Comparison of ENCODE assay signal across 35 cellular contexts in the genomic region with DNA sequence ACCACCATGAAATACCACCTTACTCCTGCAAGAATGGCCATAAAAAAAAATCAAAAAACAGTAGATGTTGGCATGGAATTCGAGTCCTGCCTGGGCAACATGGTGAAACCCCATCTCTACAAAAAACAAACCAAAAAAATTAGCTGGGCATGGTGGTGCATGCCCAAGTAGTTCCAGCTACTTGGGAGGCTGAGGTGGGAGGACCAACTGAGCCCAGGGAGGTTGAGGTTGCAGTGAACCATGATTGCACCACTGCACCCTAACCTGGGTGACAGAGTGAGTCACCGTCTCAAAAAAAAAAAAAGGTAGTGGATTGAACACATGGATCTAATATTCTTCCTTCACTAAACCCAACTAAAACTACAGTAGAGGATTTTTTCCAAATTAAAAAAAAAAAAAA.
"Had no signal": no experiment of that assay in that cellular context is flagged by ENCODE, and none has a peak within 500 bp of the region (broad histone marks: within the 10 kb centered on the region; RNA-seq: fewer than 3 reads in every experiment).

No MANE protein-coding gene starts in this region.

- DNase-seq: activated CD4-positive, alpha-beta memory T cell treated with anti-CD3 and anti-CD28 coated beads for 36 hours; activated CD4-positive, alpha-beta T cell treated with anti-CD3 and anti-CD28 coated beads for 1 hour; activated CD4-positive, alpha-beta T cell treated with anti-CD3 and anti-CD28 coated beads for 36 hours; activated CD4-positive, alpha-beta T cell treated with anti-CD3 and anti-CD28 coated beads for 48 hours; activated CD4-positive, alpha-beta T cell treated with anti-CD3 and anti-CD28 coated beads, Interleukin-2, amount 10 ng/mL, durations not matched to agents 7 days and 5 days; activated CD4-positive, CD25-positive, alpha-beta regulatory T cell; activated CD8-positive, alpha-beta memory T cell treated with anti-CD3 and anti-CD28 coated beads, Interleukin-2, amount 50 U/mL, for 4 hours; activated CD8-positive, alpha-beta T cell treated with anti-CD3 and anti-CD28 coated beads for 36 hours; activated effector memory CD4-positive, alpha-beta T cell treated with anti-CD3 and anti-CD28 coated beads, Interleukin-2, amount 50 U/mL, for 16 hours; activated gamma-delta T cell treated with Interleukin-2 at 50 U/mL for 16 hours; activated naive CD4-positive, alpha-beta T cell; activated naive CD4-positive, alpha-beta T cell treated with anti-CD3 and anti-CD28 coated beads, Interleukin-2, amount 10 ng/mL, durations not matched to agents 7 days and 5 days; activated naive CD8-positive, alpha-beta T cell treated with anti-CD3 and anti-CD28 coated beads for 36 hours; activated T-cell treated with anti-CD3 and anti-CD28 coated beads for 4 hours; activated T-cell treated with anti-CD3 and anti-CD28 coated beads, Interleukin-2, amount 50 U/mL, for 1 hour; activated T-cell treated with anti-CD3 and anti-CD28 coated beads, Interleukin-2, amount 50 U/mL, for 4 hours; activated T-cell treated with anti-CD3 and anti-CD28 coated beads, Interleukin-2, amount 50 U/mL, for 72 hours; adrenal gland; amniotic stem cell; aorta; body of pancreas; brain microvascular endothelial cell; central memory CD4-positive, alpha-beta T cell; T-helper 1 cell; T-helper 2 cell; T-helper 9 cell; WERI-Rb-1 had no signal

- H3K9me3 ChIP-seq: adrenal gland, body of pancreas, breast epithelium had no signal

- H3K27ac Mint-ChIP-seq: activated CD4-positive, alpha-beta memory T cell treated with anti-CD3 and anti-CD28 coated beads for 36 hours; activated CD4-positive, alpha-beta T cell treated with anti-CD3 and anti-CD28 coated beads for 36 hours; activated CD4-positive, alpha-beta T cell treated with anti-CD3 and anti-CD28 coated beads, Interleukin-2, amount 10 ng/mL, durations not matched to agents 7 days and 5 days; activated CD8-positive, alpha-beta T cell treated with anti-CD3 and anti-CD28 coated beads for 36 hours; activated naive CD4-positive, alpha-beta T cell treated with anti-CD3 and anti-CD28 coated beads, Interleukin-2, amount 10 ng/mL, durations not matched to agents 7 days and 5 days; activated naive CD4-positive, alpha-beta T cell treated with anti-CD3 and anti-CD28 coated beads, Interleukin-2, amount 50 U/mL, for 24 hours; activated naive CD8-positive, alpha-beta T cell treated with anti-CD3 and anti-CD28 coated beads for 36 hours; activated T-cell treated with anti-CD3 and anti-CD28 coated beads, Interleukin-2, amount 50 U/mL, for 72 hours; activated T-helper 1 cell treated with anti-CD3 and anti-CD28 coated beads, Interleukin-12 subunit alpha, Interleukin-12 subunit beta, Interleukin-2, Interleukin-4 antibody, amounts not matched to agents 30 ng/mL and 10 ng/mL and 1 ng/mL, durations not matched to agents 14 hours and 24 hours and 36 hours; activated T-helper 17 cell treated with anti-CD3 and anti-CD28 coated beads, Interleukin-2, amount 50 U/mL, for 72 hours; T-helper 1 cell treated with Interleukin-12 subunit alpha and Interleukin-12 subunit beta and Interleukin-4 antibody, amounts not matched to agents 30 μg/mL and 1 μg/mL, for 36 hours; T-helper 2 cell treated with Interferon-gamma antibody and Interleukin-4, amounts not matched to agents 5 μg/mL and 100 μg/mL, for 36 hours; WTC11 had no signal

- H3K4me1 ChIP-seq: adrenal gland, body of pancreas, breast epithelium had no signal

- H3K9me3 Mint-ChIP-seq: activated CD4-positive, alpha-beta memory T cell treated with anti-CD3 and anti-CD28 coated beads for 36 hours; activated naive CD4-positive, alpha-beta T cell treated with anti-CD3 and anti-CD28 coated beads, Interleukin-2, amount 50 U/mL, for 24 hours; activated naive CD8-positive, alpha-beta T cell treated with anti-CD3 and anti-CD28 coated beads for 36 hours; activated T-cell treated with anti-CD3 and anti-CD28 coated beads, Interleukin-2, amount 50 U/mL, for 4 hours; activated T-helper 1 cell treated with anti-CD3 and anti-CD28 coated beads, Interleukin-12 subunit alpha, Interleukin-12 subunit beta, Interleukin-2, Interleukin-4 antibody, amounts not matched to agents 30 ng/mL and 10 ng/mL and 1 ng/mL, durations not matched to agents 14 hours and 24 hours and 36 hours; activated T-helper 17 cell treated with anti-CD3 and anti-CD28 coated beads, Interleukin-2, amount 50 U/mL, for 72 hours; T-helper 2 cell treated with Interferon-gamma antibody and Interleukin-4, amounts not matched to agents 5 μg/mL and 100 μg/mL, for 36 hours had no signal

- H3K4me3 ChIP-seq: adrenal gland, body of pancreas, breast epithelium had no signal

- ATAC-seq: activated CD4-positive, alpha-beta T cell treated with anti-CD3 and anti-CD28 coated beads for 36 hours; activated CD4-positive, CD25-positive, alpha-beta regulatory T cell treated with anti-CD3 and anti-CD28 coated beads, Interleukin-2, amount 50 U/mL, for 24 hours; activated CD8-positive, alpha-beta T cell treated with anti-CD3 and anti-CD28 coated beads for 36 hours; activated T-cell treated with anti-CD3 and anti-CD28 coated beads, Interleukin-2, amount 50 U/mL, for 4 hours; activated T-cell treated with anti-CD3 and anti-CD28 coated beads, Interleukin-2, amount 50 U/mL, for 72 hours; activated T-helper 17 cell treated with anti-CD3 and anti-CD28 coated beads, Interleukin-2, amount 50 U/mL, for 72 hours; body of pancreas; WTC11 had no signal

- H3K27ac ChIP-seq: adrenal gland, body of pancreas, brain microvascular endothelial cell, breast epithelium, WERI-Rb-1 had no signal

- H3K36me3 Mint-ChIP-seq: activated CD4-positive, alpha-beta memory T cell treated with anti-CD3 and anti-CD28 coated beads for 36 hours; activated naive CD4-positive, alpha-beta T cell treated with anti-CD3 and anti-CD28 coated beads, Interleukin-2, amount 50 U/mL, for 24 hours; activated naive CD8-positive, alpha-beta T cell treated with anti-CD3 and anti-CD28 coated beads for 36 hours; WTC11 had no signal

- H3K36me3 ChIP-seq: adrenal gland, brain microvascular endothelial cell, breast epithelium, WERI-Rb-1 had no signal

- H3K27me3 Mint-ChIP-seq: activated CD4-positive, alpha-beta memory T cell treated with anti-CD3 and anti-CD28 coated beads for 36 hours; activated CD4-positive, alpha-beta T cell treated with anti-CD3 and anti-CD28 coated beads for 36 hours; activated CD4-positive, alpha-beta T cell treated with anti-CD3 and anti-CD28 coated beads, Interleukin-2, amount 10 ng/mL, durations not matched to agents 7 days and 5 days; activated CD8-positive, alpha-beta T cell treated with anti-CD3 and anti-CD28 coated beads for 36 hours; activated naive CD4-positive, alpha-beta T cell treated with anti-CD3 and anti-CD28 coated beads, Interleukin-2, amount 50 U/mL, for 24 hours; activated T-helper 17 cell treated with anti-CD3 and anti-CD28 coated beads, Interleukin-2, amount 50 U/mL, for 72 hours had no signal

- H3K4me3 Mint-ChIP-seq: activated CD4-positive, alpha-beta memory T cell treated with anti-CD3 and anti-CD28 coated beads for 36 hours; activated CD4-positive, alpha-beta T cell treated with anti-CD3 and anti-CD28 coated beads for 36 hours; activated CD4-positive, alpha-beta T cell treated with anti-CD3 and anti-CD28 coated beads, Interleukin-2, amount 10 ng/mL, durations not matched to agents 7 days and 5 days; activated CD8-positive, alpha-beta T cell treated with anti-CD3 and anti-CD28 coated beads for 36 hours; activated naive CD4-positive, alpha-beta T cell treated with anti-CD3 and anti-CD28 coated beads, Interleukin-2, amount 10 ng/mL, durations not matched to agents 7 days and 5 days; activated naive CD4-positive, alpha-beta T cell treated with anti-CD3 and anti-CD28 coated beads, Interleukin-2, amount 50 U/mL, for 24 hours; activated naive CD8-positive, alpha-beta T cell treated with anti-CD3 and anti-CD28 coated beads for 36 hours; activated T-cell treated with anti-CD3 and anti-CD28 coated beads, Interleukin-2, amount 50 U/mL, for 4 hours; activated T-cell treated with anti-CD3 and anti-CD28 coated beads, Interleukin-2, amount 50 U/mL, for 72 hours; activated T-helper 1 cell treated with anti-CD3 and anti-CD28 coated beads, Interleukin-12 subunit alpha, Interleukin-12 subunit beta, Interleukin-2, Interleukin-4 antibody, amounts not matched to agents 30 ng/mL and 10 ng/mL and 1 ng/mL, durations not matched to agents 14 hours and 24 hours and 36 hours; activated T-helper 17 cell treated with anti-CD3 and anti-CD28 coated beads, Interleukin-2, amount 50 U/mL, for 72 hours; T-helper 1 cell treated with Interleukin-12 subunit alpha and Interleukin-12 subunit beta and Interleukin-4 antibody, amounts not matched to agents 30 μg/mL and 1 μg/mL, for 36 hours; T-helper 2 cell treated with Interferon-gamma antibody and Interleukin-4, amounts not matched to agents 5 μg/mL and 100 μg/mL, for 36 hours; WTC11 had no signal

- H3K27me3 ChIP-seq: adrenal gland, body of pancreas, brain microvascular endothelial cell, breast epithelium had no signal
